Comparison of ENCODE assay signal across 8 cellular contexts in the genomic region with DNA sequence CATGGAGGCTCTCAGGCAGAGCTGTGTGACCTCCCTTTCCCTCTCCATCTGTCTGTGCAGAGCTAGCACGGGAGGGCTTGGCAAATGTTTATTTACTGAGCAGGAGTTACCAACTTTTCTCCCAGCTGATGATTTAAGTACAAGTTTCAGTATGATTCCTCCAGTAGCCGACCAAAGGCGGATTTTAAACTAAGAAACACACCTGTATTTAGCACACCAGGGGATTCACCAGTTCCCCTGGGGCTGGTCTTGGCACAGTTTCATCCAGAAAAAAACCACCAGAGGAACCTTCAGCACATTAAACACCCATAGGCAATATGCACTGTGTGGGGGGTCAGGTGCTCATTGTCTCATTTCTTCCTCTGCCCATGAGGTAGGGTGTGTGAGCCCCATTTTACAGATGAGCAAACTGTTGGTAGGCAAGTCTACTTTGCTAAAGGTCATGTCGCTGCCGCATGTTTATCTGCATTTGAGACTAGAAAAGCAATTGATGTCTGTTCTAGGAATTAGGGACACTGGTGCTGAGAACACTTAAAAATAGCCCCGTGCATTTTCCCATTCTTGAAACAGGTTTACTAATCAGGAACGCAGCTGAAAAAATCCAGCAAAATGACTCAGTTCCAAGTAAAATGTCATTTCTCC.
DNase-seq lines count a peak whose midpoint lies in the region; ATAC-seq and TF ChIP-seq lines count a peak whose summit lies in the region.

No MANE protein-coding gene starts in this region.

- peak overlapping the region; percentile 39 for H3K27ac Mint-ChIP-seq in CD8-positive, alpha-beta T cell
- H3K27ac Mint-ChIP-seq in activated T-helper 17 cell treated with anti-CD3 and anti-CD28 coated beads, Interleukin-2, amount 50 U/mL, for 72 hours, result peak overlapping the region; percentile 97
- peak overlapping the region; percentile 90 for H3K27ac Mint-ChIP-seq in stimulated activated naive CD8-positive, alpha-beta T cell treated with anti-CD3 and anti-CD28 coated beads, Interleukin-15, Interleukin-2, amounts not matched to agents 100 ng/mL and 50 ng/mL, for 24 hours

- CTCF ChIA-PET in CD8-positive, alpha-beta T cell (lab: Charles Lee), result interaction anchor here (0.9 kb wide), 1 partner anchor 27 kb away, joined by 3 read pairs; no protein-coding TSS in a partner anchor

- no peaks in the 10 kb centered on the region for H3K36me3 ChIP-seq in CD8-positive, alpha-beta T cell (ENCODE audit: insufficient read depth, low read length)
- H3K36me3 ChIP-seq in SJCRH30, result no peaks in the 10 kb centered on the region

- intact Hi-C loops in CD8-positive, alpha-beta T cell (cut with DNase I, micrococcal nuclease), result no loop called here

- H3K36me3 Mint-ChIP-seq in CD8-positive, alpha-beta T cell, result no peaks in the 10 kb centered on the region
- H3K36me3 Mint-ChIP-seq in activated T-helper 17 cell treated with anti-CD3 and anti-CD28 coated beads, Interleukin-2, amount 50 U/mL, for 72 hours (ENCODE audit: low read depth), result peaks cover 13% of the 10 kb centered on the region
- H3K36me3 Mint-ChIP-seq in stimulated activated naive CD8-positive, alpha-beta T cell treated with anti-CD3 and anti-CD28 coated beads, Interleukin-15, Interleukin-2, amounts not matched to agents 100 ng/mL and 50 ng/mL, for 24 hours (ENCODE audit: low read depth), result peaks cover 10% of the 10 kb centered on the region

- peak overlapping the region; percentile 36 for H3K4me3 Mint-ChIP-seq in CD8-positive, alpha-beta T cell
- peak overlapping the region; percentile 83 for H3K4me3 Mint-ChIP-seq in activated T-helper 17 cell treated with anti-CD3 and anti-CD28 coated beads, Interleukin-2, amount 50 U/mL, for 72 hours
- peak overlapping the region; percentile 62 for H3K4me3 Mint-ChIP-seq in stimulated activated naive CD8-positive, alpha-beta T cell treated with anti-CD3 and anti-CD28 coated beads, Interleukin-15, Interleukin-2, amounts not matched to agents 100 ng/mL and 50 ng/mL, for 24 hours

- POLR2A ChIA-PET in CD8-positive, alpha-beta T cell (lab: Charles Lee), result no interaction called here

- TF ChIP-seq CTCF in CD8-positive, alpha-beta T cell (IDR thresholded peaks at IDR 0.05), result no peak

- H3K9me3 ChIP-seq in CD8-positive, alpha-beta T cell (ENCODE audit: low read length), result no peaks in the 10 kb centered on the region
- no peaks in the 10 kb centered on the region for H3K9me3 ChIP-seq in SJCRH30 (replicated peaks)

- H3K9me3 Mint-ChIP-seq in CD8-positive, alpha-beta T cell, result peaks cover 10% of the 10 kb centered on the region
- H3K9me3 Mint-ChIP-seq in activated T-helper 17 cell treated with anti-CD3 and anti-CD28 coated beads, Interleukin-2, amount 50 U/mL, for 72 hours, result peaks cover 5% of the 10 kb centered on the region
- H3K9me3 Mint-ChIP-seq in stimulated activated naive CD8-positive, alpha-beta T cell treated with anti-CD3 and anti-CD28 coated beads, Interleukin-15, Interleukin-2, amounts not matched to agents 100 ng/mL and 50 ng/mL, for 24 hours, result peaks cover 11% of the 10 kb centered on the region

- peaks cover 47% of the 10 kb centered on the region for H3K4me1 ChIP-seq in CD8-positive, alpha-beta T cell (ENCODE audit: insufficient read depth, low read length)
- H3K4me1 ChIP-seq in SJCRH30, result no peaks in the 10 kb centered on the region

- peak; percentile 33 for ATAC-seq in CD8-positive, alpha-beta T cell
- ATAC-seq in GM19351 (IDR thresholded peaks at IDR 0.05; ENCODE audit: unreplicated experiment) (peak; percentile 59), HG03354 (IDR thresholded peaks at IDR 0.05; ENCODE audit: poor library complexity, severe bottlenecking, unreplicated experiment) (peak; percentile 61)
- ATAC-seq in activated T-helper 17 cell treated with anti-CD3 and anti-CD28 coated beads, Interleukin-2, amount 50 U/mL, for 72 hours (replicated peaks), result peak; percentile 78

- H3K27me3 ChIP-seq in CD8-positive, alpha-beta T cell (ENCODE audit: insufficient read depth, low read length), result no peaks in the 10 kb centered on the region
- peaks cover 21% of the 10 kb centered on the region; the same call in 1 of the 2 replicates for H3K27me3 ChIP-seq in SJCRH30

- H3K4me3 ChIP-seq in CD8-positive, alpha-beta T cell (ENCODE audit: low read depth, low read length), result no peak overlapping the region
- no peak overlapping the region for H3K4me3 ChIP-seq in SJCRH30

- H3K27ac ChIP-seq in CD8-positive, alpha-beta T cell (ENCODE audit: low read depth, low read length), result no peak overlapping the region
- H3K27ac ChIP-seq in SJCRH30, result no peak overlapping the region

- no peaks in the 10 kb centered on the region for H3K27me3 Mint-ChIP-seq in CD8-positive, alpha-beta T cell (ENCODE audit: low read depth)
- no peaks in the 10 kb centered on the region for H3K27me3 Mint-ChIP-seq in activated T-helper 17 cell treated with anti-CD3 and anti-CD28 coated beads, Interleukin-2, amount 50 U/mL, for 72 hours
- H3K27me3 Mint-ChIP-seq in stimulated activated naive CD8-positive, alpha-beta T cell treated with anti-CD3 and anti-CD28 coated beads, Interleukin-15, Interleukin-2, amounts not matched to agents 100 ng/mL and 50 ng/mL, for 24 hours, result peaks cover 4% of the 10 kb centered on the region

- H3K4me1 Mint-ChIP-seq in CD8-positive, alpha-beta T cell (ENCODE audit: low read depth), result peaks cover 50% of the 10 kb centered on the region
- peaks cover 53% of the 10 kb centered on the region for H3K4me1 Mint-ChIP-seq in activated T-helper 17 cell treated with anti-CD3 and anti-CD28 coated beads, Interleukin-2, amount 50 U/mL, for 72 hours
- peaks cover 86% of the 10 kb centered on the region for H3K4me1 Mint-ChIP-seq in stimulated activated naive CD8-positive, alpha-beta T cell treated with anti-CD3 and anti-CD28 coated beads, Interleukin-15, Interleukin-2, amounts not matched to agents 100 ng/mL and 50 ng/mL, for 24 hours (ENCODE audit: low read depth)

- DNase-seq in CD8-positive, alpha-beta T cell, result no peak
- no peak for DNase-seq in NCI-H2227 (lab: John Stamatoyannopoulos, UW; ENCODE audit: unreplicated experiment)
- DNase-seq in NCI-H128 (lab: John Stamatoyannopoulos, UW; ENCODE audit: unreplicated experiment), result no peak
- DNase-seq in SJCRH30, result no peak

Comparison
In these comparisons a context has a peak if more than half of its experiments do, and no peak if none do; other contexts are left out.
1. H3K27ac Mint-ChIP-seq: peak in every context shown above with its lines; median percentile 97 in activated T-helper 17 cell treated with anti-CD3 and anti-CD28 coated beads, Interleukin-2, amount 50 U/mL, for 72 hours; 90 in stimulated activated naive CD8-positive, alpha-beta T cell treated with anti-CD3 and anti-CD28 coated beads, Interleukin-15, Interleukin-2, amounts not matched to agents 100 ng/mL and 50 ng/mL, for 24 hours; 39 in CD8-positive, alpha-beta T cell.